18 cellular contexts compared by ENCODE assay signal in genomic region chr20:24432057-24432456, GRCh38. TPM values are rescaled to one million over a fixed set of nuclear protein-coding genes. Genes with fewer than 3 reads are reported as not detected.
A peak's percentile ranks its signal among the peaks of the same experiment; 100 is the strongest.
DNase-seq lines count a peak whose midpoint lies in the region; FAIRE-seq and TF ChIP-seq lines count a peak whose summit lies in the region.
"Had no signal": no experiment of that assay in that cellular context is flagged by ENCODE, and none has a peak within 500 bp of the region (broad histone marks: within the 10 kb centered on the region; RNA-seq: fewer than 3 reads in every experiment).

No MANE protein-coding gene starts in this region.

- H3K23ac ChIP-seq in H1 (ENCODE audit: insufficient read length) (no peak overlapping the region), mesendoderm (ENCODE audit: low read length) (no peak overlapping the region)

- no peak overlapping the region for H2BK20ac ChIP-seq in H1 (ENCODE audit: low read length)

- peak; percentile 2 to 3; a peak in 1 of 4 replicates for TF ChIP-seq RAD21 in H1 (IDR thresholded peaks at IDR 0.05 in 1 of 2, conservative IDR thresholded peaks at IDR 0.05 in 1 of 2; ENCODE audit: low read depth in 2 of 2, low read length in 2 of 2)

- H3K9me3 ChIP-seq in H1 (ENCODE audit: insufficient read depth in 2 of 2, low read depth in 1 of 2, low read length in 1 of 2), result no peaks in the 10 kb centered on the region
- no peaks in the 10 kb centered on the region for H3K9me3 ChIP-seq in testis

- H2BK15ac ChIP-seq in H1 (ENCODE audit: low read length), result no peak overlapping the region
- H2BK15ac ChIP-seq in mesendoderm (replicated peaks; ENCODE audit: low read depth), result no peak overlapping the region

- H2BK12ac ChIP-seq in H1 (ENCODE audit: low read depth, low read length), result no peak overlapping the region

- H4K91ac ChIP-seq in H1 (replicated peaks; ENCODE audit: insufficient read length, low read length), result no peak overlapping the region

- H3K27ac ChIP-seq in H1 (ENCODE audit: low read depth, low read length), result no peak overlapping the region
- H3K27ac ChIP-seq in mesendoderm (ENCODE audit: low read depth, low read length), result no peak overlapping the region
- H3K27ac ChIP-seq in testis, result no peak overlapping the region
- H3K27ac ChIP-seq: BLaER1 treated with 17β-estradiol and CSF1 and Interleukin-3, amounts not matched to agents 10 nM and 100 nM; PC-9; SK-N-MC had no signal

- POLR2A ChIA-PET in H1 (lab: Charles Lee; ENCODE audit: partially characterized antibody), result interaction anchor here (0.6 kb wide), 1 partner anchor 41 kb away, joined by 3 read pairs; no protein-coding TSS in a partner anchor

- H3K36me3 ChIP-seq in H7 (replicated peaks; ENCODE audit: control insufficient read depth, insufficient read depth, low read length) (no peaks in the 10 kb centered on the region), H1 (ENCODE audit: control insufficient read depth in 2 of 4, insufficient read depth in 4 of 4, low read length in 3 of 4) (no peaks in the 10 kb centered on the region), mesendoderm (ENCODE audit: control insufficient read depth, insufficient read depth, low read length) (no peaks in the 10 kb centered on the region), testis (ENCODE audit: low read depth, missing control alignments) (no peaks in the 10 kb centered on the region)
- H3K36me3 ChIP-seq: BLaER1 treated with 17β-estradiol and CSF1 and Interleukin-3, amounts not matched to agents 10 nM and 100 nM had no signal

- TF ChIP-seq CTCF in H1 (IDR thresholded peaks at IDR 0.05; ENCODE audit: control extremely low read depth in 1 of 3, insufficient read depth in 1 of 3, low read depth in 1 of 3, low read length in 3 of 3), result peak; percentile 3 to 33 (median 7); a peak in 2 of 4 replicates
- no peak for TF ChIP-seq CTCF in testis (IDR thresholded peaks at IDR 0.05)

- CTCF ChIA-PET in H1 (lab: Charles Lee; ENCODE audit: partially characterized antibody), result interaction anchor here (0.6 to 2.0 kb wide), 5 partner anchors 10 to 947 kb away, joined by 3 to 8 read pairs (median 4); no protein-coding TSS in a partner anchor

- H4K8ac ChIP-seq in H1 (ENCODE audit: extremely low read depth, insufficient read depth, low read length), result no peak overlapping the region
- peak overlapping the region; percentile 56 for H4K8ac ChIP-seq in mesendoderm (ENCODE audit: low read depth, low read length)

- H3K23me2 ChIP-seq in H1 (ENCODE audit: low read depth, low read length), result peaks cover 10% of the 10 kb centered on the region; the same call in 1 of the 2 replicates

- no peak overlapping the region for H2BK120ac ChIP-seq in H1 (replicated peaks; ENCODE audit: low read depth, low read length)
- no peak overlapping the region for H2BK120ac ChIP-seq in mesendoderm (ENCODE audit: low read depth, low read length)

- WGBS in H1 (ENCODE audit: extremely low coverage in 1 of 2, insufficient coverage in 1 of 2, insufficient read length in 1 of 2, insufficient replicate concordance in 2 of 2, low coverage in 1 of 2, low lambda C conversion rate in 2 of 2, missing lambda C conversion rate in 1 of 2), 2 experiments, result 97% methylated on average over 2 of the region's 2 CpGs; no CpG with 5 or more reads in 1 of the 2 experiments
- WGBS in mesendoderm (ENCODE audit: extremely low coverage, insufficient coverage, low lambda C conversion rate), result no CpG with 5 or more reads among the region's 2 CpGs
- WGBS in testis, 2 donors, result 37 to 39% methylated on average over 2 of the region's 2 CpGs

- peak; percentile 43 for DNase-seq in H7
- DNase-seq in H1 (ENCODE audit: low read depth in 1 of 2, low spot score in 2 of 2), result no peak
- DNase-seq in mesendoderm, result no peak
- DNase-seq in testis, result peak; percentile 24
- no peak for DNase-seq in RCC 7860 (ENCODE audit: low spot score)
- DNase-seq in nucleus accumbens (lab: John Stamatoyannopoulos, UW), result no peak
- no peak for DNase-seq in retina
- DNase-seq: DMS153, GOT3, KG1, NCI-H1092, NCI-H1694, NCI-H345, NCI-H69, PC-9 had no signal

- H3K18ac ChIP-seq in H1 (ENCODE audit: extremely low read depth, low read length) (no peak overlapping the region; the same call in none of the 2 replicates), mesendoderm (ENCODE audit: low read length) (no peak overlapping the region)

- H3K14ac ChIP-seq in H1 (ENCODE audit: insufficient read length), result no peak overlapping the region

- H3K4me3 ChIP-seq in H7 (ENCODE audit: insufficient read depth, low read depth, low read length), result no peak overlapping the region
- no peak overlapping the region for H3K4me3 ChIP-seq in H1 (ENCODE audit: extremely low read depth in 1 of 4, insufficient read depth in 2 of 4, low read depth in 3 of 4, low read length in 4 of 4)
- no peak overlapping the region for H3K4me3 ChIP-seq in mesendoderm (ENCODE audit: low read length)
- no peak overlapping the region for H3K4me3 ChIP-seq in testis
- H3K4me3 ChIP-seq: BLaER1 treated with 17β-estradiol and CSF1 and Interleukin-3, amounts not matched to agents 10 nM and 100 nM; PC-9; SK-N-MC had no signal

- TF ChIP-seq EP300 in H1 (IDR thresholded peaks at IDR 0.05; ENCODE audit: borderline replicate concordance in 1 of 2, low read depth in 2 of 2, low read length in 2 of 2), result no peak

- H3K56ac ChIP-seq in H1 (replicated peaks; ENCODE audit: insufficient read length, low read depth, low read length) (no peak overlapping the region), mesendoderm (ENCODE audit: low read length) (no peak overlapping the region)

- H3K27me3 ChIP-seq in H7 (ENCODE audit: control insufficient read depth, insufficient read depth, low read length) (no peaks in the 10 kb centered on the region), H1 (replicated peaks in 1 of 4; ENCODE audit: control insufficient read depth in 3 of 4, extremely low read depth in 1 of 4, insufficient read depth in 3 of 4, low read length in 3 of 4) (no peaks in the 10 kb centered on the region), mesendoderm (ENCODE audit: insufficient read depth, low read length, poor library complexity) (no peaks in the 10 kb centered on the region), testis (no peaks in the 10 kb centered on the region)
- H3K27me3 ChIP-seq: BLaER1 treated with 17β-estradiol and CSF1 and Interleukin-3, amounts not matched to agents 10 nM and 100 nM had no signal

- FAIRE-seq in H1 (lab: Jason Lieb, UNC), result no peak
- no peak for FAIRE-seq in RCC 7860 (lab: Jason Lieb, UNC)

- H2BK5ac ChIP-seq in H1 (ENCODE audit: low read depth, low read length) (no peak overlapping the region), mesendoderm (ENCODE audit: low read length) (no peak overlapping the region)

- no peak overlapping the region for H3K4ac ChIP-seq in H1 (replicated peaks; ENCODE audit: insufficient read length, low read depth, low read length)
- no peak overlapping the region for H3K4ac ChIP-seq in mesendoderm (ENCODE audit: low read depth, low read length)

- H2AK5ac ChIP-seq in H1 (ENCODE audit: low read depth, low read length), result no peak overlapping the region
- H2AK5ac ChIP-seq in mesendoderm (ENCODE audit: low read length), result no peak overlapping the region

- no peaks in the 10 kb centered on the region for H4K20me1 ChIP-seq in H1 (replicated peaks in 1 of 2; ENCODE audit: control insufficient read depth in 1 of 2, insufficient read depth in 2 of 2, low read length in 2 of 2)
- H4K20me1 ChIP-seq: BLaER1 treated with 17β-estradiol and CSF1 and Interleukin-3, amounts not matched to agents 10 nM and 100 nM had no signal

- H3K9ac ChIP-seq in H1 (replicated peaks in 1 of 4; ENCODE audit: extremely low read depth in 1 of 4, low read depth in 3 of 4, low read length in 3 of 4) (no peak overlapping the region), mesendoderm (ENCODE audit: low read length) (no peak overlapping the region)
- H3K9ac ChIP-seq: BLaER1 treated with 17β-estradiol and CSF1 and Interleukin-3, amounts not matched to agents 10 nM and 100 nM had no signal

- no peak for TF ChIP-seq POLR2A in H1 (IDR thresholded peaks at IDR 0.05; ENCODE audit: control extremely low read depth in 1 of 2, low read depth in 2 of 2, low read length in 2 of 2)
- no peak for TF ChIP-seq POLR2A in testis (IDR thresholded peaks at IDR 0.05)

- no peak overlapping the region for H4K5ac ChIP-seq in H1 (ENCODE audit: insufficient read length, low read depth, low read length)
- H4K5ac ChIP-seq in mesendoderm (ENCODE audit: low read length), result no peak overlapping the region

- H2AFZ ChIP-seq in H1 (ENCODE audit: low read length), result no peak overlapping the region
- H2AFZ ChIP-seq: PC-9 had no signal

- intact Hi-C loops in testis (cut with DNase I; ENCODE audit: low total_unique reads), result no loop called here

- H3K79me2 ChIP-seq in H1 (ENCODE audit: control insufficient read depth in 1 of 2, insufficient read depth in 2 of 2, low read length in 2 of 2) (no peaks in the 10 kb centered on the region), mesendoderm (ENCODE audit: control insufficient read depth, insufficient read depth, low read length) (no peaks in the 10 kb centered on the region)

- H3K4me2 ChIP-seq in H1 (ENCODE audit: insufficient read depth in 1 of 2, low read depth in 2 of 2, low read length in 2 of 2) (no peak overlapping the region), mesendoderm (ENCODE audit: low read length) (no peak overlapping the region)
- H3K4me2 ChIP-seq: BLaER1 treated with 17β-estradiol and CSF1 and Interleukin-3, amounts not matched to agents 10 nM and 100 nM; PC-9 had no signal

- H3K4me1 ChIP-seq in H1 (replicated peaks in 1 of 4; ENCODE audit: control insufficient read depth in 3 of 4, insufficient read depth in 4 of 4, low read length in 3 of 4), result no peaks in the 10 kb centered on the region
- H3K4me1 ChIP-seq in mesendoderm (ENCODE audit: control insufficient read depth, low read depth, low read length), result no peaks in the 10 kb centered on the region
- no peaks in the 10 kb centered on the region for H3K4me1 ChIP-seq in testis

- H3K79me1 ChIP-seq in H1 (ENCODE audit: low read depth, low read length) (no peaks in the 10 kb centered on the region), mesendoderm (ENCODE audit: low read length) (no peaks in the 10 kb centered on the region)

RNA-seq across cellular contexts. Expression of gene SYNDIG1, which starts 37.4 kb away (rescaled TPM):
- total RNA-seq in H7 (2014; rRNA removed; shearing (Covaris generic)), result 8.5 and 9.2 TPM in 2 replicates
- 5.9 and 6.5 TPM in 2 replicates for total RNA-seq in H1 (2021; fragmentation: NEBNext Ultra II Directional; extraction: Animal tissue kit (Norgen Biotek cat#: 25700))
- polyA plus RNA-seq in H1 (2011; rRNA removed) (7.8 and 9.1 TPM in 2 replicates), testis (ENCODE audit: insufficient read depth, low read depth, low replicate concordance) (2.1 TPM)
- 7.3 TPM for polyA plus RNA-seq in H1 (2011; cell fraction: cytosol; rRNA removed)
- 12.8 TPM for polyA plus RNA-seq in H1 (2011; cell fraction: nucleus; rRNA removed)
- 8.3 to 8.8 TPM (median 8.6 TPM) in 4 replicates for polyA plus RNA-seq in H1 (2012, experiment 1 of 2)
- 8.3 TPM for polyA plus RNA-seq in H1 (2012, experiment 2 of 2)
- 1.5 TPM for polyA plus RNA-seq in H1 (2013, experiment 1 of 2)
- polyA plus RNA-seq in H1 (2013, experiment 2 of 2), result 1.2 TPM
- 11.7 and 14.3 TPM in 2 replicates for polyA minus RNA-seq in H1 (2011; rRNA and poly(A)+ RNA removed)
- 4.0 TPM for polyA minus RNA-seq in H1 (2011; cell fraction: cytosol; rRNA and poly(A)+ RNA removed)
- 16.0 TPM for polyA minus RNA-seq in H1 (2011; cell fraction: nucleus; rRNA and poly(A)+ RNA removed)
- polyA plus RNA-seq in mesendoderm (2013, experiment 1 of 2), result 1.9 TPM
- polyA plus RNA-seq in mesendoderm (2013, experiment 2 of 2), result 1.7 TPM
- 1 to 10 TPM; 2.8 to 3.2 TPM for total RNA-seq in testis
- total RNA-seq: M059J had no signal

Comparison
In these comparisons a context has a peak if more than half of its experiments do, and no peak if none do; other contexts are left out.
1. DNase-seq: peak in H7 (single experiment) and testis (single experiment); none in H1 (0 of 2), mesendoderm (single experiment), RCC 7860 (single experiment), nucleus accumbens (0 of 56) and retina (single experiment).
2. CTCF ChIP-seq: peak in H1 (3 of 3); none in testis (0 of 3).